ENCODE assay signal across 21 cellular contexts in genomic region chr5:106860398-106861044, GRCh38.
A peak's percentile ranks its signal among the peaks of the same experiment; 100 is the strongest.
DNase-seq lines count a peak whose midpoint lies in the region; ATAC-seq, FAIRE-seq and TF ChIP-seq lines count a peak whose summit lies in the region.
"Had no signal": no experiment of that assay in that cellular context is flagged by ENCODE, and none has a peak within 500 bp of the region (broad histone marks: within the 10 kb centered on the region; RNA-seq: fewer than 3 reads in every experiment).

No MANE protein-coding gene starts in this region.

- FAIRE-seq in GM12878 (lab: Jason Lieb, UNC) = no peak
- FAIRE-seq: islet of Langerhans, RCC 7860, TTC549 had no signal

- H3K9ac ChIP-seq in GM12878 (ENCODE audit: control insufficient read depth, insufficient read depth, low read length) = no peak overlapping the region

- DNase-seq in GM12878 (ENCODE audit: low read depth, low spot score) (no peak), left colon (no peak), A673 (ENCODE audit: low spot score) (no peak), sigmoid colon (no peak)
- DNase-seq: activated CD4-positive, alpha-beta T cell treated with anti-CD3 and anti-CD28 coated beads for 48 hours; activated CD8-positive, alpha-beta memory T cell treated with anti-CD3 and anti-CD28 coated beads, Interleukin-2, amount 50 U/mL, for 48 hours; activated naive CD4-positive, alpha-beta T cell; aorta; H7; heart right ventricle; IMR-90; natural killer cell; NCI-H1105; psoas muscle; spleen had no signal

- H3K4me1 ChIP-seq in GM12878 (ENCODE audit: control insufficient read depth, insufficient read depth, low read length) = no peaks in the 10 kb centered on the region
- H3K4me1 ChIP-seq in A673 (ENCODE audit: insufficient read depth, low read length, poor library complexity, severe bottlenecking) = no peaks in the 10 kb centered on the region
- H3K4me1 ChIP-seq in sigmoid colon = no peaks in the 10 kb centered on the region
- H3K4me1 ChIP-seq: spleen had no signal

- H3K9me3 ChIP-seq in GM12878 (replicated peaks; ENCODE audit: control insufficient read depth, insufficient read depth, low read length) = no peaks in the 10 kb centered on the region
- no peaks in the 10 kb centered on the region for H3K9me3 ChIP-seq in A673 (ENCODE audit: low read depth, low read length, poor library complexity, severe bottlenecking)
- no peaks in the 10 kb centered on the region for H3K9me3 ChIP-seq in sigmoid colon
- H3K9me3 ChIP-seq: psoas muscle, spleen had no signal

- in situ Hi-C loops in GM12878 (cut with MboI) = no loop called here

- no peaks in the 10 kb centered on the region for H3K36me3 ChIP-seq in GM12878 (ENCODE audit: control insufficient read depth in 2 of 2, insufficient read depth in 2 of 2, low read length in 1 of 2)
- no peaks in the 10 kb centered on the region for H3K36me3 ChIP-seq in A673 (ENCODE audit: insufficient read depth, low read length, poor library complexity, severe bottlenecking)
- no peaks in the 10 kb centered on the region for H3K36me3 ChIP-seq in sigmoid colon
- H3K36me3 ChIP-seq: heart right ventricle, spleen had no signal

- TF ChIP-seq EP300 in GM12878 (IDR thresholded peaks at IDR 0.05; ENCODE audit: borderline replicate concordance in 1 of 2, control insufficient read depth in 1 of 2, low read depth in 2 of 2, low read length in 2 of 2) (no peak), sigmoid colon (IDR thresholded peaks at IDR 0.05) (no peak)

- H3K27me3 ChIP-seq in GM12878 (replicated peaks in 1 of 2; ENCODE audit: control insufficient read depth in 2 of 2, insufficient read depth in 2 of 2, low read length in 1 of 2) = no peaks in the 10 kb centered on the region
- no peaks in the 10 kb centered on the region for H3K27me3 ChIP-seq in A673 (replicated peaks; ENCODE audit: insufficient read depth, low read depth, low read length, poor library complexity)
- H3K27me3 ChIP-seq in sigmoid colon = no peaks in the 10 kb centered on the region
- H3K27me3 ChIP-seq: heart right ventricle, spleen had no signal

- H3K27ac ChIP-seq in GM12878 (ENCODE audit: control insufficient read depth, insufficient read depth) (no peak overlapping the region), A673 (ENCODE audit: low read depth, low read length, poor library complexity, severe bottlenecking) (no peak overlapping the region), sigmoid colon (no peak overlapping the region)
- H3K27ac ChIP-seq: heart right ventricle, psoas muscle, spleen had no signal

- intact Hi-C loops in GM12878 (cut with micrococcal nuclease; ENCODE audit: unreplicated experiment) = no loop called here
- intact Hi-C loops in left colon (cut with DNase I, micrococcal nuclease) = no loop called here
- intact Hi-C loops in A673 (cut with micrococcal nuclease; ENCODE audit: unreplicated experiment) = no loop called here
- intact Hi-C loops in sigmoid colon (cut with DNase I) = no loop called here

- RAD21 ChIA-PET in GM12878 (lab: Charles Lee; ENCODE audit: unreplicated experiment) = no interaction called here

- TF ChIP-seq RAD21 in GM12878 (IDR thresholded peaks at IDR 0.05; ENCODE audit: insufficient read depth, low read depth, low read length) = no peak

- SMC1A ChIA-PET in GM12878 (lab: Charles Lee; ENCODE audit: uncharacterized antibody, unreplicated experiment) = interaction anchor here (1.0 kb wide), 1 partner anchor 12 kb away, joined by 3 read pairs; no protein-coding TSS in a partner anchor

- H3K4me3 ChIP-seq in GM12878 (no peak overlapping the region), A673 (ENCODE audit: low read depth, low read length, poor library complexity, severe bottlenecking) (no peak overlapping the region), sigmoid colon (no peak overlapping the region)
- H3K4me3 ChIP-seq: heart right ventricle, psoas muscle, spleen had no signal

- WGBS in GM12878 (ENCODE audit: insufficient coverage, insufficient replicate concordance, low lambda C conversion rate, missing lambda C conversion rate) = 22% methylated on average over 3 of the region's 3 CpGs
- WGBS in sigmoid colon, 2 donors = 57 to 85% methylated on average over 3 of the region's 3 CpGs

- POLR2A ChIA-PET in GM12878 (lab: Charles Lee) = no interaction called here
- POLR2A ChIA-PET in A673 (lab: Charles Lee; ENCODE audit: low non-redundant PET) = no interaction called here

- no peaks in the 10 kb centered on the region for H4K20me1 ChIP-seq in GM12878 (ENCODE audit: control insufficient read depth, insufficient read depth)

- no peak for TF ChIP-seq CTCF in GM12878 (IDR thresholded peaks at IDR 0.05 in 2 of 3, conservative IDR thresholded peaks at IDR 0.05 in 1 of 3; ENCODE audit: control insufficient read depth in 2 of 3, extremely low read depth in 1 of 3, insufficient read depth in 1 of 3, low read depth in 3 of 3, low read length in 3 of 3)
- TF ChIP-seq CTCF in A673 (conservative IDR thresholded peaks at IDR 0.05; ENCODE audit: low read depth, low read length) = no peak
- TF ChIP-seq CTCF in sigmoid colon (IDR thresholded peaks at IDR 0.05) = no peak

- TF ChIP-seq POLR2A in GM12878 (IDR thresholded peaks at IDR 0.05; ENCODE audit: low read depth, low read length) (no peak), sigmoid colon (IDR thresholded peaks at IDR 0.05) (no peak)

- CTCF ChIA-PET in GM12878 (lab: Yijun Ruan, JAX) (no interaction called here), A673 (lab: Charles Lee) (no interaction called here)

- H3K79me2 ChIP-seq in GM12878 (ENCODE audit: control insufficient read depth, insufficient read depth, low read length) = no peaks in the 10 kb centered on the region

- H2AFZ ChIP-seq in GM12878 (ENCODE audit: control insufficient read depth, low read depth, low read length) = no peak overlapping the region

- BruUV-seq in GM12878 (replicated peaks; lab: Mats Ljungman, UMichigan) (no TSS peak), A673 (replicated peaks; lab: Mats Ljungman, UMichigan) (no TSS peak)

- ATAC-seq in GM18868 (IDR thresholded peaks at IDR 0.05; ENCODE audit: unreplicated experiment) (peak; percentile 58), GM21576 (IDR thresholded peaks at IDR 0.05; ENCODE audit: unreplicated experiment) (peak; percentile 56), HG03342 (IDR thresholded peaks at IDR 0.05; ENCODE audit: unreplicated experiment) (peak; percentile 65), GM12878 (peak; percentile 79), left colon (no peak)
- ATAC-seq: heart right ventricle, natural killer cell, psoas muscle had no signal

- no peak overlapping the region for H3K4me2 ChIP-seq in GM12878 (ENCODE audit: control insufficient read depth, insufficient read depth)

TF ChIP-seq in GM12878, 131 proteins besides CTCF, POLR2A, EP300 and RAD21:
- TF ChIP-seq, protein P1, sequence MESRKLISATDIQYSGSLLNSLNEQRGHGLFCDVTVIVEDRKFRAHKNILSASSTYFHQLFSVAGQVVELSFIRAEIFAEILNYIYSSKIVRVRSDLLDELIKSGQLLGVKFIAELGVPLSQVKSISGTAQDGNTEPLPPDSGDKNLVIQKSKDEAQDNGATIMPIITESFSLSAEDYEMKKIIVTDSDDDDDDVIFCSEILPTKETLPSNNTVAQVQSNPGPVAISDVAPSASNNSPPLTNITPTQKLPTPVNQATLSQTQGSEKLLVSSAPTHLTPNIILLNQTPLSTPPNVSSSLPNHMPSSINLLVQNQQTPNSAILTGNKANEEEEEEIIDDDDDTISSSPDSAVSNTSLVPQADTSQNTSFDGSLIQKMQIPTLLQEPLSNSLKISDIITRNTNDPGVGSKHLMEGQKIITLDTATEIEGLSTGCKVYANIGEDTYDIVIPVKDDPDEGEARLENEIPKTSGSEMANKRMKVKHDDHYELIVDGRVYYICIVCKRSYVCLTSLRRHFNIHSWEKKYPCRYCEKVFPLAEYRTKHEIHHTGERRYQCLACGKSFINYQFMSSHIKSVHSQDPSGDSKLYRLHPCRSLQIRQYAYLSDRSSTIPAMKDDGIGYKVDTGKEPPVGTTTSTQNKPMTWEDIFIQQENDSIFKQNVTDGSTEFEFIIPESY (IDR thresholded peaks at IDR 0.05) = no peak
- peak; percentile 75; the same call in 1 of the 2 replicates for TF ChIP-seq SPI1 (IDR thresholded peaks at IDR 0.05; ENCODE audit: borderline replicate concordance, insufficient read depth, low read depth, low read length)
